In genomic region chr19:3987619-3988371, GRCh38 we compare ENCODE assay signal across 8 cellular contexts. TPM values are rescaled to one million over a fixed set of nuclear protein-coding genes. Genes with fewer than 3 reads are reported as not detected.
A peak's percentile ranks its signal among the peaks of the same experiment; 100 is the strongest.
DNase-seq lines count a peak whose midpoint lies in the region; ATAC-seq and TF ChIP-seq lines count a peak whose summit lies in the region.

No MANE protein-coding gene starts in this region.

- ATAC-seq in GM21723 (IDR thresholded peaks at IDR 0.05; ENCODE audit: unreplicated experiment), result peak; percentile 35
- ATAC-seq in upper lobe of right lung, result peak; percentile 69

- peaks cover 24% of the 10 kb centered on the region for H3K36me3 ChIP-seq in BE2C
- peaks cover 0 to 13% of the 10 kb centered on the region in 2 donors for H3K36me3 ChIP-seq in adrenal gland (replicated peaks in 1 of 2)
- peaks cover 17% of the 10 kb centered on the region for H3K36me3 ChIP-seq in left ventricle myocardium inferior
- H3K36me3 ChIP-seq in prostate gland, result peaks cover 8 to 10% of the 10 kb centered on the region in 2 donors
- H3K36me3 ChIP-seq in upper lobe of right lung, result peaks cover 15% of the 10 kb centered on the region

- H3K9me3 ChIP-seq in BE2C, result no peaks in the 10 kb centered on the region
- H3K9me3 ChIP-seq in adrenal gland (replicated peaks in 1 of 3), result no peaks in the 10 kb centered on the region
- no peaks in the 10 kb centered on the region for H3K9me3 ChIP-seq in left ventricle myocardium inferior (replicated peaks)
- no peaks in the 10 kb centered on the region for H3K9me3 ChIP-seq in prostate gland
- H3K9me3 ChIP-seq in upper lobe of right lung, result no peaks in the 10 kb centered on the region

- H3K4me1 Mint-ChIP-seq in T-helper 1 cell treated with Interleukin-12 subunit alpha and Interleukin-12 subunit beta and Interleukin-4 antibody, amounts not matched to agents 30 μg/mL and 1 μg/mL, for 36 hours (ENCODE audit: low read depth), result peaks cover 36% of the 10 kb centered on the region

- TF ChIP-seq CTCF in BE2C (IDR thresholded peaks at IDR 0.05; ENCODE audit: low read depth, low read length) (peak; percentile 86), adrenal gland (IDR thresholded peaks at IDR 0.05) (peak; percentile 72 to 86 (median 82)), left ventricle myocardium inferior (IDR thresholded peaks at IDR 0.05; ENCODE audit: borderline replicate concordance) (peak; percentile 90), prostate gland (IDR thresholded peaks at IDR 0.05) (peak; percentile 64 to 88 (median 82)), upper lobe of right lung (IDR thresholded peaks at IDR 0.05) (peak; percentile 91)

- H3K4me3 Mint-ChIP-seq in T-helper 1 cell treated with Interleukin-12 subunit alpha and Interleukin-12 subunit beta and Interleukin-4 antibody, amounts not matched to agents 30 μg/mL and 1 μg/mL, for 36 hours, result peak overlapping the region; percentile 99

- no peak for TF ChIP-seq POLR2A in adrenal gland (IDR thresholded peaks at IDR 0.05)
- no peak for TF ChIP-seq POLR2A in prostate gland (IDR thresholded peaks at IDR 0.05)

- H3K27me3 ChIP-seq in BE2C (no peaks in the 10 kb centered on the region), adrenal gland (no peaks in the 10 kb centered on the region), left ventricle myocardium inferior (ENCODE audit: low read depth) (no peaks in the 10 kb centered on the region), prostate gland (replicated peaks; ENCODE audit: insufficient read depth) (no peaks in the 10 kb centered on the region), upper lobe of right lung (no peaks in the 10 kb centered on the region)

- peaks cover 4% of the 10 kb centered on the region for H3K9me3 Mint-ChIP-seq in T-helper 1 cell treated with Interleukin-12 subunit alpha and Interleukin-12 subunit beta and Interleukin-4 antibody, amounts not matched to agents 30 μg/mL and 1 μg/mL, for 36 hours

- peak overlapping the region; percentile 100 for H3K4me3 ChIP-seq in BE2C (ENCODE audit: low read depth, low read length)
- peak overlapping the region in 1 of 4 donors; percentile 39 for H3K4me3 ChIP-seq in adrenal gland
- peak overlapping the region; percentile 88 for H3K4me3 ChIP-seq in left ventricle myocardium inferior
- H3K4me3 ChIP-seq in prostate gland, result no peak overlapping the region
- peak overlapping the region; percentile 91 for H3K4me3 ChIP-seq in upper lobe of right lung

- WGBS in adrenal gland, 4 donors, result 5 to 8% (median 8%) methylated on average over 21 to 30 of the region's 30 CpGs
- 9% methylated on average over 30 of the region's 30 CpGs for WGBS in prostate gland

- H3K36me3 Mint-ChIP-seq in T-helper 1 cell treated with Interleukin-12 subunit alpha and Interleukin-12 subunit beta and Interleukin-4 antibody, amounts not matched to agents 30 μg/mL and 1 μg/mL, for 36 hours (ENCODE audit: low read depth), result peaks cover 22% of the 10 kb centered on the region

- H3K27ac ChIP-seq in adrenal gland, result no peak overlapping the region
- peak overlapping the region; percentile 93 for H3K27ac ChIP-seq in left ventricle myocardium inferior (replicated peaks)
- no peak overlapping the region for H3K27ac ChIP-seq in prostate gland
- no peak overlapping the region for H3K27ac ChIP-seq in upper lobe of right lung

- H3K27me3 Mint-ChIP-seq in T-helper 1 cell treated with Interleukin-12 subunit alpha and Interleukin-12 subunit beta and Interleukin-4 antibody, amounts not matched to agents 30 μg/mL and 1 μg/mL, for 36 hours (ENCODE audit: low read depth), result no peaks in the 10 kb centered on the region

- intact Hi-C loops in adrenal gland (cut with DNase I) (no loop called here), left ventricle myocardium inferior (cut with micrococcal nuclease) (loop anchor here (10.0 kb wide), 1 partner anchor 147 kb away; no protein-coding TSS in a partner anchor), prostate gland (cut with DNase I) (loop anchor here (5.0 kb wide), 2 partner anchors 220 to 225 kb away; partner anchors contain the start of genes APBA3 and MRPL54), upper lobe of right lung (cut with DNase I) (no loop called here)

- H3K27ac Mint-ChIP-seq in T-helper 1 cell treated with Interleukin-12 subunit alpha and Interleukin-12 subunit beta and Interleukin-4 antibody, amounts not matched to agents 30 μg/mL and 1 μg/mL, for 36 hours, result peak overlapping the region; percentile 85

- DNase-seq in BE2C, result peak; percentile 91
- DNase-seq in NCI-H1694 (lab: John Stamatoyannopoulos, UW), result peak; percentile 75
- DNase-seq in adrenal gland, result peak; percentile 83 to 94 (median 89)
- DNase-seq in left ventricle myocardium inferior, result peak; percentile 90
- peak; percentile 79 for DNase-seq in prostate gland (ENCODE audit: low spot score)
- DNase-seq in upper lobe of right lung, result peak; percentile 94

- H3K4me1 ChIP-seq in BE2C (peaks cover 12% of the 10 kb centered on the region), adrenal gland (replicated peaks in 1 of 2) (peaks cover 19 to 41% of the 10 kb centered on the region in 2 donors), left ventricle myocardium inferior (peaks cover 52% of the 10 kb centered on the region), prostate gland (replicated peaks) (peaks cover 16% of the 10 kb centered on the region), upper lobe of right lung (peaks cover 35% of the 10 kb centered on the region)

RNA-seq across cellular contexts. Expression of gene EEF2, which starts 2.5 kb away (rescaled TPM):
- polyA plus RNA-seq in BE2C (2012; ENCODE audit: insufficient read depth, insufficient read length, low read depth), result 3,076 TPM
- total RNA-seq in adrenal gland, result 1,000 to 10,000 TPM; 1,603 to 3,482 (median 2,345) TPM
- polyA plus RNA-seq in adrenal gland, result 1,000 to 10,000 TPM in 2 of 3 donors, 100 to 1,000 TPM in 1; 752 to 2,793 (median 1,120) TPM
- 2,303 TPM for total RNA-seq in left ventricle myocardium inferior
- total RNA-seq in prostate gland, result 1,000 to 10,000 TPM; 1,974 to 1,998 TPM
- 1,960 TPM for total RNA-seq in upper lobe of right lung

RNA-seq across cellular contexts. Expression of gene DAPK3, which starts 16.9 kb away (rescaled TPM):
- polyA plus RNA-seq in BE2C (2012; ENCODE audit: insufficient read depth, insufficient read length, low read depth), result 134 TPM
- total RNA-seq in adrenal gland (10 to 100 TPM; 27.2 to 83.2 (median 43.3) TPM), left ventricle myocardium inferior (74.6 TPM), prostate gland (100 to 1,000 TPM in 1 of 2 donors, 10 to 100 TPM in 1; 87.1 to 107 TPM), upper lobe of right lung (70.7 TPM)
- 10 to 100 TPM; 17.6 to 79.0 (median 44.0) TPM for polyA plus RNA-seq in adrenal gland

RNA-seq across cellular contexts. Expression of gene PIAS4, which starts 19.7 kb away (rescaled TPM):
- polyA plus RNA-seq in BE2C (2012; ENCODE audit: insufficient read depth, insufficient read length, low read depth), result 105 TPM
- total RNA-seq in adrenal gland (10 to 100 TPM; 16.6 to 40.7 (median 28.6) TPM), left ventricle myocardium inferior (15.4 TPM), prostate gland (10 to 100 TPM; 25.3 to 70.0 TPM), upper lobe of right lung (25.4 TPM)
- 10 to 100 TPM; 13.7 to 22.3 (median 21.2) TPM for polyA plus RNA-seq in adrenal gland

RNA-seq across cellular contexts. Expression of gene NMRK2, which starts 54.9 kb away (rescaled TPM):
- polyA plus RNA-seq in BE2C (2012; ENCODE audit: insufficient read depth, insufficient read length, low read depth), result not detected
- total RNA-seq in adrenal gland (1 to 10 TPM in 3 of 8 donors, under 1 TPM in 1, not detected in 4; 0.36 to 3.8 (median 1.8) TPM), left ventricle myocardium inferior (458 TPM), prostate gland (1 to 10 TPM in 1 of 2 donors, under 1 TPM in 1; 0.64 to 1.8 TPM), upper lobe of right lung (1.6 TPM)
- polyA plus RNA-seq in adrenal gland, result 1 to 10 TPM; 1.3 to 2.3 (median 1.8) TPM

Comparison
In these comparisons a context has a peak if more than half of its experiments do, and no peak if none do; other contexts are left out.
1. H3K4me3 ChIP-seq: peak in BE2C (single experiment), left ventricle myocardium inferior (single experiment) and upper lobe of right lung (single experiment); none in prostate gland (0 of 2).
2. intact Hi-C loops: an anchor here in left ventricle myocardium inferior (10.0 kb wide) and prostate gland (5.0 kb wide); none called in adrenal gland and upper lobe of right lung.
3. Peak in every context shown above with its lines, with median percentiles within 50 percentile points of each other: DNase-seq and CTCF ChIP-seq.